19 cellular contexts compared by ENCODE assay signal in the genomic region with DNA sequence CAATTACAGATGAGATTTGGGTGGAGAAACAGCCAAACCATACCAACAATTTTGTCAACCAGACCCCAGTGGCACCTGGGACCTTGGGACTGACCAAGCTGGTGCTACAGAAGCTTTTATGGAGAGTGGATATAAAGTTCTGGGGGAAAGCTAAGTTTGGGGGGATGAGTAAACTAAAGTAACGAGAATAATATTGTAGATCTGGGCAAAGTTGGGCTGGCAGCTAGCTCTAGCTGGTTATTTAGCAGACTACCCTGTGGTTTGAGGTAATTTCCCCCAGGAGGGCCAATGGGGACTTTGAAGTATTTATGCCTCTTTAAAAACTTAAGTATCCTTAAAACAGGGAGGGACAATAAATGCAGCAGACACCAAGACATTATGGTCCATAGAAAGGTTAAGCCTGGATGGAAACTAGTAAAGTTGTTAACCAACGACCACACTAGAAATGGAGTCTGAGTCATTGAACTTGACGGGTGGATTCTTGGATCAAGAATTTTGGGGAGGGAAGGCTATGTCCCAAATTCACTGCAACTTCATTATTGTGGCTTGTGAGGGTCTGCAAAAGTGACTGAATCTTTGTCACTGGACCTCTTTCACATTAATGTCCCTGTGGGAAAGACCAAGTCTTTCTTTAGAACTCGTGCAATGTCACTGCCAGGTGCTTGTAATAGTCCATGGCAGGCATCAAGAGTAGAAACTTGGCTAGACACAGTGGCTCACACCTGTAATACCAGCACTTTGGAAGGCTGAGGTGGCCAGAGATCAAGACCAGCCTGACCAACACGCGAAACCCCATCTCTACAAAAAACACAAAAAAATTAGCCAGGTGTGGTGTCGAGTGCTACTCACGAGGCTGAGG. TPM values are rescaled to one million over a fixed set of nuclear protein-coding genes. Genes with fewer than 3 reads are reported as not detected.
DNase-seq lines count a peak whose midpoint lies in the region; ATAC-seq and TF ChIP-seq lines count a peak whose summit lies in the region.
"Had no signal": no experiment of that assay in that cellular context is flagged by ENCODE, and none has a peak within 500 bp of the region (broad histone marks: within the 10 kb centered on the region; RNA-seq: fewer than 3 reads in every experiment).

No MANE protein-coding gene starts in this region.

- peaks cover 4% of the 10 kb centered on the region for H3K36me3 ChIP-seq in breast epithelium

- TF ChIP-seq CTCF in glutamatergic neuron (IDR thresholded peaks at IDR 0.05; ENCODE audit: partially characterized antibody, unreplicated experiment) (no peak), breast epithelium (IDR thresholded peaks at IDR 0.05) (no peak)

- no peak overlapping the region for H3K4me3 ChIP-seq in breast epithelium
- H3K4me3 ChIP-seq: gastrocnemius medialis, pancreas, spleen had no signal

- no peak for TF ChIP-seq POLR2A in breast epithelium (IDR thresholded peaks at IDR 0.05)

- H3K4me1 Mint-ChIP-seq in IgD-negative memory B cell (peaks cover 2 to 19% (median 16%) of the 10 kb centered on the region in 3 donors), glutamatergic neuron (ENCODE audit: low read depth, unreplicated experiment) (peaks cover 19% of the 10 kb centered on the region)
- peaks cover 41 to 66% of the 10 kb centered on the region in 2 donors for H3K4me1 Mint-ChIP-seq in stimulated activated naive B cell treated with anti-CD40 and anti-IgM and Interleukin-4, amounts not matched to agents 10 μg/mL and 1 μg/mL and 100 μg/mL, for 72 hours

- no peak for DNase-seq in activated naive CD4-positive, alpha-beta T cell treated with anti-CD3 and anti-CD28 coated beads, Interleukin-2, amount 50 U/mL, for 72 hours (ENCODE audit: low spot score in 2 of 2)
- no peak for DNase-seq in activated naive CD4-positive, alpha-beta T cell (lab: John Stamatoyannopoulos, UW)
- DNase-seq in glutamatergic neuron: no peak
- DNase-seq in stimulated activated naive B cell treated with anti-CD40 and anti-IgM and Interleukin-4, amounts not matched to agents 10 μg/mL and 1 μg/mL and 100 μg/mL, for 72 hours: no peak
- DNase-seq in activated gamma-delta T cell (lab: John Stamatoyannopoulos, UW): no peak
- DNase-seq in breast epithelium (ENCODE audit: low spot score in 2 of 2): no peak
- no peak for DNase-seq in NCI-H510A (lab: John Stamatoyannopoulos, UW)
- DNase-seq: activated CD4-positive, alpha-beta memory T cell treated with anti-CD3 and anti-CD28 coated beads, Interleukin-2, amount 10 ng/mL, durations not matched to agents 7 days and 5 days; activated effector memory CD4-positive, alpha-beta T cell treated with anti-CD3 and anti-CD28 coated beads, Interleukin-2, amount 50 U/mL, for 16 hours; DMS53; gastrocnemius medialis; NCI-H2029 treated with DMSO at 0.1 percent for 48 hours; NCI-H748 treated with DMSO at 0.1 percent for 48 hours; pancreas; spleen had no signal

- H3K4me3 Mint-ChIP-seq in IgD-negative memory B cell (no peak overlapping the region), glutamatergic neuron (ENCODE audit: unreplicated experiment) (peak overlapping the region; percentile 71)
- peak overlapping the region in 1 of 2 donors; percentile 68 for H3K4me3 Mint-ChIP-seq in stimulated activated naive B cell treated with anti-CD40 and anti-IgM and Interleukin-4, amounts not matched to agents 10 μg/mL and 1 μg/mL and 100 μg/mL, for 72 hours
- H3K4me3 Mint-ChIP-seq: activated CD4-positive, alpha-beta memory T cell treated with anti-CD3 and anti-CD28 coated beads, Interleukin-2, amount 10 ng/mL, durations not matched to agents 7 days and 5 days had no signal

- peak overlapping the region; percentile 61 to 82 for H3K27ac Mint-ChIP-seq in activated naive CD4-positive, alpha-beta T cell treated with anti-CD3 and anti-CD28 coated beads, Interleukin-2, amount 50 U/mL, for 72 hours
- H3K27ac Mint-ChIP-seq in IgD-negative memory B cell (peak overlapping the region in 2 of 3 donors; percentile 50 to 54), glutamatergic neuron (ENCODE audit: unreplicated experiment) (peak overlapping the region; percentile 84)
- peak overlapping the region; percentile 89 for H3K27ac Mint-ChIP-seq in stimulated activated naive B cell treated with anti-CD40 and anti-IgM and Interleukin-4, amounts not matched to agents 10 μg/mL and 1 μg/mL and 100 μg/mL, for 72 hours
- H3K27ac Mint-ChIP-seq: activated CD4-positive, alpha-beta memory T cell treated with anti-CD3 and anti-CD28 coated beads, Interleukin-2, amount 10 ng/mL, durations not matched to agents 7 days and 5 days had no signal

- H3K27me3 Mint-ChIP-seq in IgD-negative memory B cell (no peaks in the 10 kb centered on the region), glutamatergic neuron (ENCODE audit: unreplicated experiment) (peaks cover 15% of the 10 kb centered on the region)
- no peaks in the 10 kb centered on the region for H3K27me3 Mint-ChIP-seq in stimulated activated naive B cell treated with anti-CD40 and anti-IgM and Interleukin-4, amounts not matched to agents 10 μg/mL and 1 μg/mL and 100 μg/mL, for 72 hours
- H3K27me3 Mint-ChIP-seq: activated CD4-positive, alpha-beta memory T cell treated with anti-CD3 and anti-CD28 coated beads, Interleukin-2, amount 10 ng/mL, durations not matched to agents 7 days and 5 days had no signal

- H3K4me1 ChIP-seq in breast epithelium: no peaks in the 10 kb centered on the region
- H3K4me1 ChIP-seq: pancreas had no signal

- no peak overlapping the region for H3K27ac ChIP-seq in breast epithelium
- H3K27ac ChIP-seq: pancreas had no signal

- no peaks in the 10 kb centered on the region for H3K27me3 ChIP-seq in breast epithelium
- H3K27me3 ChIP-seq: gastrocnemius medialis, pancreas, spleen had no signal

- no peaks in the 10 kb centered on the region for H3K9me3 ChIP-seq in breast epithelium
- H3K9me3 ChIP-seq: gastrocnemius medialis, pancreas, spleen had no signal

- H3K36me3 Mint-ChIP-seq in activated naive CD4-positive, alpha-beta T cell treated with anti-CD3 and anti-CD28 coated beads, Interleukin-2, amount 50 U/mL, for 72 hours: peaks cover 14 to 31% of the 10 kb centered on the region in 2 donors
- H3K36me3 Mint-ChIP-seq in IgD-negative memory B cell: no peaks in the 10 kb centered on the region
- peaks cover 10% of the 10 kb centered on the region for H3K36me3 Mint-ChIP-seq in glutamatergic neuron (ENCODE audit: unreplicated experiment)
- H3K36me3 Mint-ChIP-seq in stimulated activated naive B cell treated with anti-CD40 and anti-IgM and Interleukin-4, amounts not matched to agents 10 μg/mL and 1 μg/mL and 100 μg/mL, for 72 hours: peaks cover 59 to 68% of the 10 kb centered on the region in 2 donors

- intact Hi-C loops in breast epithelium (cut with DNase I; ENCODE audit: low total_unique reads): no loop called here

- H3K9me3 Mint-ChIP-seq in activated naive CD4-positive, alpha-beta T cell treated with anti-CD3 and anti-CD28 coated beads, Interleukin-2, amount 50 U/mL, for 72 hours: no peaks in the 10 kb centered on the region
- H3K9me3 Mint-ChIP-seq in IgD-negative memory B cell: no peaks in the 10 kb centered on the region
- peaks cover 17% of the 10 kb centered on the region for H3K9me3 Mint-ChIP-seq in glutamatergic neuron (ENCODE audit: unreplicated experiment)
- peaks cover 0 to 1% of the 10 kb centered on the region in 2 donors for H3K9me3 Mint-ChIP-seq in stimulated activated naive B cell treated with anti-CD40 and anti-IgM and Interleukin-4, amounts not matched to agents 10 μg/mL and 1 μg/mL and 100 μg/mL, for 72 hours
- H3K9me3 Mint-ChIP-seq: activated CD4-positive, alpha-beta memory T cell treated with anti-CD3 and anti-CD28 coated beads, Interleukin-2, amount 10 ng/mL, durations not matched to agents 7 days and 5 days had no signal

- peak in 1 of 2 donors; percentile 18 for ATAC-seq in activated naive CD4-positive, alpha-beta T cell treated with anti-CD3 and anti-CD28 coated beads, Interleukin-2, amount 50 U/mL, for 72 hours
- ATAC-seq in stimulated activated naive B cell treated with anti-CD40 and anti-IgM and Interleukin-4, amounts not matched to agents 10 μg/mL and 1 μg/mL and 100 μg/mL, for 72 hours (replicated peaks): no peak
- ATAC-seq: gastrocnemius medialis had no signal

RNA-seq across cellular contexts. Expression of gene OR5AU1, which starts 48.5 kb away (rescaled TPM):
- total RNA-seq in activated naive CD4-positive, alpha-beta T cell treated with anti-CD3 and anti-CD28 coated beads, Interleukin-2, amount 50 U/mL, for 72 hours: not detected
- polyA plus RNA-seq in IgD-negative memory B cell: not detected
- total RNA-seq in glutamatergic neuron (ENCODE audit: unreplicated experiment): not detected
- not detected for total RNA-seq in breast epithelium
- total RNA-seq: activated CD4-positive, alpha-beta memory T cell treated with anti-CD3 and anti-CD28 coated beads, Interleukin-2, amount 10 ng/mL, durations not matched to agents 7 days and 5 days; endothelial cell of umbilical vein; gastrocnemius medialis; M059J; pancreas; spleen; subcutaneous adipose tissue had no signal
- polyA plus RNA-seq: endothelial cell of umbilical vein, pancreas, spleen had no signal
